Comparison of ENCODE assay signal across 11 cellular contexts in genomic region chr4:113141901-113142346, GRCh38.
DNase-seq lines count a peak whose midpoint lies in the region; ATAC-seq and TF ChIP-seq lines count a peak whose summit lies in the region.
"Had no signal": no experiment of that assay in that cellular context is flagged by ENCODE, and none has a peak within 500 bp of the region (broad histone marks: within the 10 kb centered on the region; RNA-seq: fewer than 3 reads in every experiment).

No MANE protein-coding gene starts in this region.

- H3K4me1 ChIP-seq in cardiac muscle cell (ENCODE audit: low read depth) (peaks cover 37% of the 10 kb centered on the region), heart left ventricle (peaks cover 0 to 26% (median 2%) of the 10 kb centered on the region in 12 donors), fibroblast of lung (ENCODE audit: control insufficient read depth, extremely low read depth, insufficient read depth, low read length) (no peaks in the 10 kb centered on the region)

- POLR2A ChIA-PET in HEK293T (lab: Yijun Ruan, JAX): no interaction called here

- no peaks in the 10 kb centered on the region for H3K79me2 ChIP-seq in fibroblast of lung (ENCODE audit: control insufficient read depth, insufficient read depth, low read length)

- H3K27me3 ChIP-seq in cardiac muscle cell (no peaks in the 10 kb centered on the region), heart left ventricle (no peaks in the 10 kb centered on the region), fibroblast of lung (ENCODE audit: control insufficient read depth, insufficient read depth, low read length) (no peaks in the 10 kb centered on the region)
- H3K27me3 ChIP-seq: MG63 had no signal

- TF ChIP-seq POLR2A in heart left ventricle (IDR thresholded peaks at IDR 0.05): no peak

- ATAC-seq in heart left ventricle: no peak
- ATAC-seq in activated naive CD8-positive, alpha-beta T cell treated with anti-CD3 and anti-CD28 coated beads, Interleukin-2, amount 50 U/mL, for 24 hours: no peak

- H3K36me3 Mint-ChIP-seq in activated naive CD8-positive, alpha-beta T cell treated with anti-CD3 and anti-CD28 coated beads, Interleukin-2, amount 50 U/mL, for 24 hours (ENCODE audit: low read depth): no peaks in the 10 kb centered on the region

- no peak overlapping the region for H3K27ac Mint-ChIP-seq in activated naive CD8-positive, alpha-beta T cell treated with anti-CD3 and anti-CD28 coated beads, Interleukin-2, amount 50 U/mL, for 24 hours
- H3K27ac Mint-ChIP-seq: B cell had no signal

- intact Hi-C loops in heart left ventricle (cut with DNase I): no loop called here

- no peaks in the 10 kb centered on the region for H3K9me3 ChIP-seq in cardiac muscle cell (ENCODE audit: low read depth)
- H3K9me3 ChIP-seq in heart left ventricle: no peaks in the 10 kb centered on the region
- H3K9me3 ChIP-seq in fibroblast of lung (ENCODE audit: control insufficient read depth, insufficient read depth, low read depth, low read length): no peaks in the 10 kb centered on the region
- H3K9me3 ChIP-seq: MG63 had no signal

- CTCF ChIA-PET in HEK293T (lab: Yijun Ruan, JAX): no interaction called here

- H3K27ac ChIP-seq in cardiac muscle cell: peak overlapping the region; percentile 8
- H3K27ac ChIP-seq in heart left ventricle: peak overlapping the region in 2 of 12 donors; percentile 0 to 3
- no peak overlapping the region for H3K27ac ChIP-seq in fibroblast of lung (ENCODE audit: insufficient read depth, low read length)
- H3K27ac ChIP-seq: epithelial cell of prostate had no signal

- no peak for TF ChIP-seq CTCF in cardiac muscle cell (IDR thresholded peaks at IDR 0.05; ENCODE audit: low read depth, low read length)
- TF ChIP-seq CTCF in heart left ventricle (IDR thresholded peaks at IDR 0.05): no peak
- no peak for TF ChIP-seq CTCF in fibroblast of lung (conservative IDR thresholded peaks at IDR 0.05 in 1 of 2, IDR thresholded peaks at IDR 0.05 in 1 of 2; ENCODE audit: low read depth in 1 of 2, low read length in 2 of 2)

- H3K9ac ChIP-seq in fibroblast of lung (ENCODE audit: insufficient read depth, low read length): no peak overlapping the region

- peak overlapping the region; percentile 18 for H3K4me2 ChIP-seq in fibroblast of lung (ENCODE audit: extremely low read depth, insufficient read depth, low read length)

- no peak overlapping the region for H3K4me3 ChIP-seq in cardiac muscle cell
- peak overlapping the region in 1 of 12 donors; percentile 14 for H3K4me3 ChIP-seq in heart left ventricle
- H3K4me3 ChIP-seq in fibroblast of lung (replicated peaks in 1 of 4; ENCODE audit: control extremely low read depth in 1 of 4, insufficient read depth in 1 of 4, low read depth in 3 of 4, low read length in 4 of 4): no peak overlapping the region
- H3K4me3 ChIP-seq: MG63 had no signal

- H2AFZ ChIP-seq in fibroblast of lung (ENCODE audit: low read length): no peak overlapping the region

- no peaks in the 10 kb centered on the region for H3K36me3 ChIP-seq in cardiac muscle cell
- H3K36me3 ChIP-seq in heart left ventricle: no peaks in the 10 kb centered on the region
- no peaks in the 10 kb centered on the region for H3K36me3 ChIP-seq in fibroblast of lung (ENCODE audit: control insufficient read depth, insufficient read depth, low read length)
- H3K36me3 ChIP-seq: MG63 had no signal

- no peaks in the 10 kb centered on the region for H3K9me3 Mint-ChIP-seq in activated naive CD8-positive, alpha-beta T cell treated with anti-CD3 and anti-CD28 coated beads, Interleukin-2, amount 50 U/mL, for 24 hours

- H3K4me3 Mint-ChIP-seq in activated naive CD8-positive, alpha-beta T cell treated with anti-CD3 and anti-CD28 coated beads, Interleukin-2, amount 50 U/mL, for 24 hours: no peak overlapping the region
- H3K4me3 Mint-ChIP-seq: B cell had no signal

- DNase-seq in cardiac muscle cell (ENCODE audit: low read depth in 1 of 2, low spot score in 1 of 2): peak in 1 of 2 donors; percentile 66
- no peak for DNase-seq in heart left ventricle
- peak; percentile 87 for DNase-seq in NCI-H146 (lab: John Stamatoyannopoulos, UW)
- DNase-seq in fibroblast of lung (ENCODE audit: low read depth in 2 of 2): peak; percentile 80 to 93
- no peak for DNase-seq in activated naive CD8-positive, alpha-beta T cell treated with anti-CD3 and anti-CD28 coated beads, Interleukin-2, amount 50 U/mL, for 24 hours
- DNase-seq in NOMO-1 treated with DMSO at 0.1 percent for 48 hours (lab: John Stamatoyannopoulos, UW; ENCODE audit: unreplicated experiment): no peak
- no peak for DNase-seq in HEK293T (ENCODE audit: extremely low spot score)
- DNase-seq in effector CD4-positive, alpha-beta T cell: no peak
- DNase-seq: MG63 had no signal

- H4K20me1 ChIP-seq in fibroblast of lung (ENCODE audit: control insufficient read depth, extremely low read depth, insufficient read depth, low read length): no peaks in the 10 kb centered on the region

- H3K4me1 Mint-ChIP-seq in activated naive CD8-positive, alpha-beta T cell treated with anti-CD3 and anti-CD28 coated beads, Interleukin-2, amount 50 U/mL, for 24 hours: peaks cover under 1% of the 10 kb centered on the region

- no peaks in the 10 kb centered on the region for H3K27me3 Mint-ChIP-seq in activated naive CD8-positive, alpha-beta T cell treated with anti-CD3 and anti-CD28 coated beads, Interleukin-2, amount 50 U/mL, for 24 hours
- H3K27me3 Mint-ChIP-seq: B cell had no signal

- WGBS in heart left ventricle, 4 donors: 16 to 38% (median 26%) methylated on average over 3 of the region's 3 CpGs

TF ChIP-seq in HEK293T, 16 proteins besides CTCF, POLR2A, EP300 and RAD21:
- no peak for TF ChIP-seq CTBP1 (IDR thresholded peaks at IDR 0.05; ENCODE audit: borderline replicate concordance)
- TF ChIP-seq FOXA1 (IDR thresholded peaks at IDR 0.05): no peak
- no peak for TF ChIP-seq SUZ12 (IDR thresholded peaks at IDR 0.05)
- TF ChIP-seq LEF1 (IDR thresholded peaks at IDR 0.05; ENCODE audit: borderline replicate concordance): no peak
- TF ChIP-seq L3MBTL2 (conservative IDR thresholded peaks at IDR 0.05): no peak
- TF ChIP-seq TARDBP (IDR thresholded peaks at IDR 0.05): no peak
- TF ChIP-seq NFRKB (IDR thresholded peaks at IDR 0.05): no peak
- no peak for TF ChIP-seq ELF4 (IDR thresholded peaks at IDR 0.05)
- no peak for TF ChIP-seq BHLHE40 (IDR thresholded peaks at IDR 0.05; ENCODE audit: borderline replicate concordance)
- no peak for TF ChIP-seq FOXM1 (IDR thresholded peaks at IDR 0.05; ENCODE audit: borderline replicate concordance)
- TF ChIP-seq SP1 (IDR thresholded peaks at IDR 0.05): no peak
- no peak for TF ChIP-seq PKNOX1 (IDR thresholded peaks at IDR 0.05)
- TF ChIP-seq ARNT (IDR thresholded peaks at IDR 0.05): no peak
- no peak for TF ChIP-seq HDGF (IDR thresholded peaks at IDR 0.05; ENCODE audit: borderline replicate concordance)
- TF ChIP-seq ZNF384 (IDR thresholded peaks at IDR 0.05): no peak
- no peak for TF ChIP-seq FOXK2 (IDR thresholded peaks at IDR 0.05)

Comparison
In these comparisons a context has a peak if more than half of its experiments do, and no peak if none do; other contexts are left out.
1. DNase-seq: peak in NCI-H146 (single experiment) and fibroblast of lung (2 of 2); none in heart left ventricle (0 of 5), activated naive CD8-positive, alpha-beta T cell treated with anti-CD3 and anti-CD28 coated beads, Interleukin-2, amount 50 U/mL, for 24 hours (single experiment), NOMO-1 treated with DMSO at 0.1 percent for 48 hours (single experiment), HEK293T (single experiment) and effector CD4-positive, alpha-beta T cell (single experiment).